Comparison of ENCODE assay signal across 1 cellular context in genomic region chr6:85966859-85967258, GRCh38.
TF ChIP-seq lines count a peak whose summit lies in the region.

No MANE protein-coding gene starts in this region.

TF ChIP-seq in SK-N-SH treated with all-trans-retinoic acid at 6 μM for 48 hours, 23 proteins besides CTCF, POLR2A, EP300 and RAD21 (continued from another document):
- TF ChIP-seq PATZ1 (CRISPR knock-in tag; IDR thresholded peaks at IDR 0.05; ENCODE audit: borderline replicate concordance) (no peak), CREB5 (CRISPR knock-in tag; IDR thresholded peaks at IDR 0.05; ENCODE audit: low read depth) (no peak), ZNF8 (CRISPR knock-in tag; IDR thresholded peaks at IDR 0.05) (no peak)
